22 cellular contexts compared by ENCODE assay signal in the genomic region with DNA sequence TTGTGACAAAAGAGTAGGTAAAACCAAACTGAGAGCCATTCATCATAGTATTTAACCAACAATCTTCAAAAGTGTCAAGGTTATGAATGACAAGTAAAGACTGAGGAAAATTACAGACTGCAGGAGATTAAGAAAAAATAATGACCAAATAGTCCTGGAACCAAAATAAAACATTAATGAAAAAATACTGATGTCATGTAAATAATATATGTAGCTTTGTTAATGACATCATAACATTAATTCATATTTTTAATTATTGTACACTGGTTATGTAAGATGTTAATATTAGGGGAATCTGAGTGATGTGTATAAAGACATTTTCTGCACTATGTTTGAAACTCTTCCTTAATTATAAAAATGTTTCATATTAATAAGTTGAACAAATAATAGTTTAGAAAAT.
"Had no signal": no experiment of that assay in that cellular context is flagged by ENCODE, and none has a peak within 500 bp of the region (broad histone marks: within the 10 kb centered on the region; RNA-seq: fewer than 3 reads in every experiment).

No MANE protein-coding gene starts in this region.

- H3K4me3 ChIP-seq: colonic mucosa, esophagus squamous epithelium, gastrocnemius medialis, heart right ventricle, left lung, lower lobe of right lung had no signal

- H3K27me3 ChIP-seq: colonic mucosa, esophagus squamous epithelium, gastrocnemius medialis, heart right ventricle, left lung had no signal

- ATAC-seq: effector memory CD8-positive, alpha-beta T cell; esophagus mucosa; gastrocnemius medialis; heart right ventricle; left cardiac atrium; left lung; left ventricle myocardium superior; lower lobe of right lung had no signal

- H3K4me1 ChIP-seq: colonic mucosa, esophagus squamous epithelium, gastrocnemius medialis, heart right ventricle, left lung, lower lobe of right lung had no signal

- H3K27ac ChIP-seq: colonic mucosa, epithelial cell of prostate, esophagus squamous epithelium, gastrocnemius medialis, heart right ventricle, left lung, lower lobe of right lung had no signal

- H3K36me3 ChIP-seq: colonic mucosa, esophagus squamous epithelium, gastrocnemius medialis, heart right ventricle, left lung, lower lobe of right lung had no signal

- H3K9me3 ChIP-seq: colonic mucosa, esophagus squamous epithelium, gastrocnemius medialis, lower lobe of right lung had no signal

- DNase-seq: colonic mucosa; cortex of kidney; effector CD8-positive, alpha-beta T cell; effector memory CD8-positive, alpha-beta T cell; endodermal cell; erythroblast; esophagus squamous epithelium; foreskin fibroblast; gastrocnemius medialis; glutamatergic neuron; head of caudate nucleus; heart right ventricle; hippocampal formation; left cardiac atrium; left lung; left ventricle myocardium superior; lower lobe of right lung; mesenchymal stem cell; midbrain had no signal

- FAIRE-seq: keratinocyte had no signal
